In the genomic region with DNA sequence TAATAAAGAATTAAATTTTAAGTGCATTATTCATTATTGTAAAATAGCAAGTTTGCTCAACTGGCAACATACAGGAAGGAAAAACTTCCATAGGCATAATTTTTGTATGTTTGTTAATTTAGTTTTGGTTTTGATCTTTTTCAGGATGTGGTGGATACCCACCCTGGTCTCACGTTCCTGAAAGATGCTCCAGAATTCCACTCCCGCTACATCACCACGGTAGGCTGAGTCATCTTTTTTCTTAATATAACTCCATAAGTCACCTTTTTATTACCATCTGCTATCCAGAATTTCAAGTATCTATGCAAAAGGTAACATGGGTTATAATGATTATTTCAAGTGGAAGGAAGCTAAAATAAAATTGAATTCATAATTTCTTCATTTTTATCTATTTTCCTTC, we compare ENCODE assay signal across 11 cellular contexts.
DNase-seq lines count a peak whose midpoint lies in the region; ATAC-seq and TF ChIP-seq lines count a peak whose summit lies in the region.
"Had no signal": no experiment of that assay in that cellular context is flagged by ENCODE, and none has a peak within 500 bp of the region (broad histone marks: within the 10 kb centered on the region; RNA-seq: fewer than 3 reads in every experiment).

No MANE protein-coding gene starts in this region.

- peaks cover 11% of the 10 kb centered on the region for H3K36me3 ChIP-seq in right atrium auricular region
- H3K36me3 ChIP-seq in tibial artery, result peaks cover 0 to 7% (median 3%) of the 10 kb centered on the region in 3 donors
- no peaks in the 10 kb centered on the region for H3K36me3 ChIP-seq in lower lobe of right lung
- H3K36me3 ChIP-seq in H7 (replicated peaks; ENCODE audit: control insufficient read depth, insufficient read depth, low read length), result peaks cover 2% of the 10 kb centered on the region; the same call in 1 of the 2 replicates

- no peaks in the 10 kb centered on the region for H3K27me3 ChIP-seq in right atrium auricular region
- no peaks in the 10 kb centered on the region for H3K27me3 ChIP-seq in tibial artery
- H3K27me3 ChIP-seq in lower lobe of right lung (ENCODE audit: low read depth), result no peaks in the 10 kb centered on the region
- no peaks in the 10 kb centered on the region for H3K27me3 ChIP-seq in H7 (ENCODE audit: control insufficient read depth, insufficient read depth, low read length)

- no peak for ATAC-seq in lower lobe of right lung
- ATAC-seq: stimulated activated naive CD8-positive, alpha-beta T cell treated with anti-CD3 and anti-CD28 coated beads, Interleukin-15, amount 100 ng/mL, for 72 hours had no signal

- H3K27ac ChIP-seq in right atrium auricular region (peak overlapping the region; percentile 60 to 83), tibial artery (peak overlapping the region; percentile 61 to 78), lower lobe of right lung (no peak overlapping the region)
- H3K27ac ChIP-seq: HL-60 had no signal

- intact Hi-C loops in tibial artery (cut with DNase I; ENCODE audit: low total_unique reads) (loop anchor here (5.0 to 10.0 kb wide), 4 partner anchors 124 to 942 kb away; a partner anchor contains a TSS), lower lobe of right lung (cut with DNase I) (loop anchor here (10.0 kb wide), 1 partner anchor 944 kb away; no protein-coding TSS in a partner anchor)

- H3K9me3 ChIP-seq in right atrium auricular region (no peaks in the 10 kb centered on the region), tibial artery (no peaks in the 10 kb centered on the region), lower lobe of right lung (no peaks in the 10 kb centered on the region)

- DNase-seq in HS-27A (ENCODE audit: low read depth) (peak; percentile 72), amniotic epithelial cell (ENCODE audit: low read depth) (peak; percentile 79), right atrium auricular region (ENCODE audit: low spot score) (no peak), tibial artery (no peak), ureter (ENCODE audit: low spot score) (no peak), lower lobe of right lung (no peak), H7 (no peak)
- DNase-seq: GF-D8; NCI-H1694; stimulated activated naive CD8-positive, alpha-beta T cell treated with anti-CD3 and anti-CD28 coated beads, Interleukin-15, amount 100 ng/mL, for 72 hours had no signal

- H3K4me1 ChIP-seq in right atrium auricular region (peaks cover 0 to 24% of the 10 kb centered on the region in 2 donors), tibial artery (peaks cover 0 to 20% (median 13%) of the 10 kb centered on the region in 4 donors), lower lobe of right lung (peaks cover 9% of the 10 kb centered on the region)

- no peak for TF ChIP-seq CTCF in right atrium auricular region (IDR thresholded peaks at IDR 0.05)
- TF ChIP-seq CTCF in tibial artery (IDR thresholded peaks at IDR 0.05), result no peak
- TF ChIP-seq CTCF in lower lobe of right lung (IDR thresholded peaks at IDR 0.05), result no peak

- no peak overlapping the region for H3K4me3 ChIP-seq in right atrium auricular region
- H3K4me3 ChIP-seq in tibial artery, result no peak overlapping the region
- H3K4me3 ChIP-seq in lower lobe of right lung, result no peak overlapping the region
- H3K4me3 ChIP-seq in H7 (ENCODE audit: insufficient read depth, low read depth, low read length), result no peak overlapping the region

Comparison
In these comparisons a context has a peak if more than half of its experiments do, and no peak if none do; other contexts are left out.
1. DNase-seq: peak in HS-27A (single experiment) and amniotic epithelial cell (single experiment); none in right atrium auricular region (single experiment), tibial artery (0 of 2), ureter (single experiment), lower lobe of right lung (single experiment) and H7 (single experiment).